Comparison of ENCODE assay signal across 29 cellular contexts in genomic region chr16:64343061-64343819, GRCh38.
"Had no signal": no experiment of that assay in that cellular context is flagged by ENCODE, and none has a peak within 500 bp of the region (broad histone marks: within the 10 kb centered on the region; RNA-seq: fewer than 3 reads in every experiment).

No MANE protein-coding gene starts in this region.

- ATAC-seq: left colon; left lung; lower lobe of right lung; natural killer cell; stimulated activated memory B cell treated with anti-CD40 and anti-IgM and Interleukin-4, amounts not matched to agents 10 μg/mL and 1 μg/mL and 100 μg/mL, for 72 hours; stimulated activated naive CD8-positive, alpha-beta T cell treated with anti-CD3 and anti-CD28 coated beads, Interleukin-15, amount 100 ng/mL, for 72 hours had no signal

- H3K4me2 ChIP-seq: neural progenitor cell, smooth muscle cell had no signal

- H3K9ac ChIP-seq: neural progenitor cell, parathyroid adenoma had no signal

- DNase-seq: hippocampal formation; kidney glomerular epithelial cell; left colon; lower lobe of right lung; mammary epithelial cell; mesendoderm; naive B cell; natural killer cell; nephron progenitor cell; occipital lobe; right lobe of liver; stimulated activated CD4-positive, alpha-beta T cell treated with anti-CD3 and anti-CD28 coated beads, Interleukin-1b, Interleukin-23, amount 100 ng/mL, for 48 hours; stimulated activated CD4-positive, alpha-beta T cell treated with anti-CD3 and anti-CD28 coated beads, Interleukin-2, amount 100 ng/mL, for 48 hours; stimulated activated CD4-positive, alpha-beta T cell treated with anti-CD3 and anti-CD28 coated beads, Interleukin-4, amount 100 ng/mL, for 4 hours; stimulated activated CD8-positive, alpha-beta memory T cell treated with anti-CD3 and anti-CD28 coated beads, Interleukin-4, amount 100 ng/mL, for 48 hours; stimulated activated naive CD4-positive, alpha-beta T cell treated with Interleukin-2 at 50 U/mL for 16 hours; stimulated activated naive CD8-positive, alpha-beta T cell treated with anti-CD3 and anti-CD28 coated beads, Interleukin-15, amount 100 ng/mL, for 72 hours; substantia nigra; thyroid gland; transverse colon had no signal

- H3K27me3 ChIP-seq: left lung, neural progenitor cell, neutrophil, right atrium auricular region, right lobe of liver, thyroid gland, transverse colon, upper lobe of left lung, vagina had no signal

- H3K36me3 ChIP-seq: left lung, lower lobe of right lung, neural progenitor cell, neutrophil, right atrium auricular region, right lobe of liver, thyroid gland, transverse colon, upper lobe of left lung, vagina had no signal

- H3K4me3 ChIP-seq: left lung, lower lobe of right lung, neural progenitor cell, right atrium auricular region, right lobe of liver, smooth muscle cell, thyroid gland, transverse colon, upper lobe of left lung, vagina had no signal

- H3K4me1 ChIP-seq: left lung, lower lobe of right lung, neural progenitor cell, parathyroid adenoma, right atrium auricular region, right lobe of liver, thyroid gland, transverse colon, upper lobe of left lung, vagina had no signal

- H3K27ac ChIP-seq: left lung, lower lobe of right lung, neural progenitor cell, neutrophil, parathyroid adenoma, right atrium auricular region, right lobe of liver, thyroid gland, transverse colon, upper lobe of left lung, vagina had no signal

- H2AFZ ChIP-seq: neural progenitor cell, parathyroid adenoma had no signal

- H3K9me3 ChIP-seq: lower lobe of right lung, neutrophil, right atrium auricular region, right lobe of liver, thyroid gland, transverse colon, vagina had no signal
